8 cellular contexts compared by ENCODE assay signal in the genomic region with DNA sequence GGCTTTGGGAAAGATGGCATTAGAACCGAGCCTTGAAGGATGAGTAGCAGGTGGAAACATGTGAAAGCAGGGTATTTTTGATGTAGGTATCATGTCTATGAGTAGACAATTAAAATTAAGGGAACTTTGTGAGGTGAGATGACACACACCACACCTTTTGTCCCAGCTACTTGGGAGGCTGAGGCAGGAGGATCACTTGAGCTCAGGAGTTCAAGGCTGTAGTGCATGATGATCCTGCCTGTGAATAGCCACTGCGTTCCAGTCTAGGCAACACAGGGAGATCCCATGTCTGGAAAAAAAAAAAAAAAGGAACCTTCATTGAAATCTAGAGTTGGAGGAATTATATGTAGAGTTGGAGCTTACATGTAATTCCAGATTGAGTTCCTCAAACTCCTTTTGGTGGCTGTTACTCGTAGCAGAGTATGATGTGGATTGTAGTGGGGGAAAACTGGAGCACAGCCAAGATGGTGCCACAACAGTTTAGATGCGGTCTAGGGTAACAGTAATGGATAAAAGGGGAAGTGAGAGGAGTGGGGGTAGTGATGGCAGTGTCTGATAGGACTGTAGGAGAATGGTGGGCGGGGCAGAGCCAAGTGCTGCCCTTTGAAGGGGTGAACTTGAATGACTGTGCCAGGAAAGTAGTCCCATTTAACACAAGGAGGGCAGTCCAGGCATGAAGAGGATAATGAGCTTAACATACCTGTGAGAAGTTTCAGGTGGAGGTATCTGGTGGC. TPM values are rescaled to one million over a fixed set of nuclear protein-coding genes. Genes with fewer than 3 reads are reported as not detected.
DNase-seq lines count a peak whose midpoint lies in the region; ATAC-seq, FAIRE-seq and TF ChIP-seq lines count a peak whose summit lies in the region.

No MANE protein-coding gene starts in this region.

- no peak overlapping the region for H2AK5ac ChIP-seq in neuronal stem cell (ENCODE audit: low read depth, low read length)

- FAIRE-seq in kidney (lab: Jason Lieb, UNC): no peak

- no peak overlapping the region for H2BK5ac ChIP-seq in neuronal stem cell (ENCODE audit: low read length)

- no peak overlapping the region for H3K4me3 Mint-ChIP-seq in endothelial cell (ENCODE audit: unreplicated experiment)

- H3K9me3 Mint-ChIP-seq in endothelial cell (ENCODE audit: unreplicated experiment): no peaks in the 10 kb centered on the region

- H3K18ac ChIP-seq in neuronal stem cell (ENCODE audit: low read length): no peak overlapping the region

- no peak overlapping the region for H2BK12ac ChIP-seq in neuronal stem cell (ENCODE audit: low read length)

- no peak overlapping the region for H3K4me2 ChIP-seq in neuronal stem cell (ENCODE audit: insufficient read depth, low read length, poor library complexity, severe bottlenecking)

- H3K27me3 ChIP-seq in neuronal stem cell (ENCODE audit: control insufficient read depth in 3 of 3, insufficient read depth in 3 of 3, low read depth in 1 of 3, low read length in 3 of 3) (no peaks in the 10 kb centered on the region), esophagus muscularis mucosa (no peaks in the 10 kb centered on the region)

- H3K36me3 ChIP-seq in neuronal stem cell (replicated peaks in 1 of 2; ENCODE audit: control insufficient read depth in 2 of 2, insufficient read depth in 2 of 2, low read length in 2 of 2) (no peaks in the 10 kb centered on the region), kidney (ENCODE audit: control insufficient read depth in 1 of 2, insufficient read depth in 2 of 2, low read length in 2 of 2) (no peaks in the 10 kb centered on the region), esophagus muscularis mucosa (no peaks in the 10 kb centered on the region)

- H3K36me3 Mint-ChIP-seq in endothelial cell (ENCODE audit: low read depth, unreplicated experiment): no peaks in the 10 kb centered on the region

- WGBS in neuronal stem cell (ENCODE audit: extremely low coverage in 2 of 2, insufficient read length in 2 of 2, insufficient replicate concordance in 1 of 2), 2 donors: no CpG with 5 or more reads among the region's 5 CpGs
- WGBS in esophagus muscularis mucosa: 78% methylated on average over 5 of the region's 5 CpGs

- H4K8ac ChIP-seq in neuronal stem cell (ENCODE audit: low read depth, low read length): no peak overlapping the region

- intact Hi-C loops in kidney (cut with DNase I) (no loop called here), esophagus muscularis mucosa (cut with DNase I) (no loop called here)

- H3K4me1 ChIP-seq in neuronal stem cell (ENCODE audit: control insufficient read depth in 2 of 2, insufficient read depth in 1 of 2, low read depth in 1 of 2, low read length in 2 of 2) (peaks cover 0 to 5% of the 10 kb centered on the region in 2 donors), kidney (ENCODE audit: control insufficient read depth in 1 of 2, insufficient read depth in 1 of 2, low read depth in 1 of 2, low read length in 2 of 2) (peaks cover 14 to 20% of the 10 kb centered on the region in 2 donors), esophagus muscularis mucosa (peaks cover 37 to 70% (median 61%) of the 10 kb centered on the region in 4 donors)

- H3K14ac ChIP-seq in neuronal stem cell (ENCODE audit: low read length): no peak overlapping the region

- H3K27ac ChIP-seq in neuronal stem cell (replicated peaks; ENCODE audit: low read length) (no peak overlapping the region), kidney (ENCODE audit: low read depth in 2 of 2, low read length in 2 of 2) (peak overlapping the region in 1 of 2 donors; percentile 53), esophagus muscularis mucosa (replicated peaks in 1 of 4) (no peak overlapping the region)

- H3K27ac Mint-ChIP-seq in endothelial cell (ENCODE audit: unreplicated experiment): peak overlapping the region; percentile 5

- no peak overlapping the region for H2BK15ac ChIP-seq in neuronal stem cell (ENCODE audit: low read length)

- DNase-seq in GM12864 (ENCODE audit: low read depth) (peak; percentile 39), endothelial cell (ENCODE audit: low spot score) (no peak), neuronal stem cell (ENCODE audit: low spot score) (no peak), HT-29 (ENCODE audit: low spot score) (no peak), kidney (no peak), esophagus muscularis mucosa (ENCODE audit: extremely low spot score) (no peak)

- ATAC-seq in GM21529 (IDR thresholded peaks at IDR 0.05; ENCODE audit: unreplicated experiment) (peak; percentile 79), HG03571 (IDR thresholded peaks at IDR 0.05; ENCODE audit: unreplicated experiment) (peak; percentile 91)

- no peak for TF ChIP-seq EP300 in esophagus muscularis mucosa (IDR thresholded peaks at IDR 0.05)

- no peaks in the 10 kb centered on the region for H3K27me3 Mint-ChIP-seq in endothelial cell (ENCODE audit: unreplicated experiment)

- H3K9me3 ChIP-seq in neuronal stem cell (replicated peaks in 1 of 2; ENCODE audit: control insufficient read depth in 2 of 2, insufficient read depth in 1 of 2, low read depth in 1 of 2, low read length in 2 of 2): no peaks in the 10 kb centered on the region
- no peaks in the 10 kb centered on the region for H3K9me3 ChIP-seq in kidney (ENCODE audit: control insufficient read depth in 1 of 2, low read length in 2 of 2)
- no peaks in the 10 kb centered on the region for H3K9me3 ChIP-seq in esophagus muscularis mucosa

- no peak for TF ChIP-seq CTCF in GM12864 (IDR thresholded peaks at IDR 0.05; ENCODE audit: low read depth, low read length, missing control alignments)
- no peak for TF ChIP-seq CTCF in endothelial cell (IDR thresholded peaks at IDR 0.05; ENCODE audit: unreplicated experiment)
- TF ChIP-seq CTCF in kidney (IDR thresholded peaks at IDR 0.05; ENCODE audit: borderline replicate concordance, extremely low read depth, insufficient read depth): no peak
- no peak for TF ChIP-seq CTCF in esophagus muscularis mucosa (IDR thresholded peaks at IDR 0.05)

- no peak overlapping the region for H2BK120ac ChIP-seq in neuronal stem cell (ENCODE audit: low read depth, low read length)

- H3K4me1 Mint-ChIP-seq in endothelial cell (ENCODE audit: unreplicated experiment): peaks cover 21% of the 10 kb centered on the region

- H3K79me1 ChIP-seq in neuronal stem cell (ENCODE audit: low read depth, low read length): no peaks in the 10 kb centered on the region

- no peak overlapping the region for H2AFZ ChIP-seq in neuronal stem cell (ENCODE audit: low read length)

- H4K91ac ChIP-seq in neuronal stem cell (ENCODE audit: low read depth, low read length, poor library complexity): no peak overlapping the region

- no peak overlapping the region for H3K4ac ChIP-seq in neuronal stem cell (ENCODE audit: low read length)

- H3K9ac ChIP-seq in neuronal stem cell (ENCODE audit: low read depth, low read length, poor library complexity) (no peak overlapping the region), kidney (ENCODE audit: low read length in 2 of 2) (no peak overlapping the region)

- H3K4me3 ChIP-seq in GM12864 (ENCODE audit: low read depth, low read length): no peak overlapping the region
- H3K4me3 ChIP-seq in neuronal stem cell (ENCODE audit: low read length in 2 of 2): peak overlapping the region in 1 of 2 donors; percentile 18
- H3K4me3 ChIP-seq in kidney (ENCODE audit: low read length in 2 of 2): peak overlapping the region in 1 of 2 donors; percentile 18
- no peak overlapping the region for H3K4me3 ChIP-seq in esophagus muscularis mucosa

- H3K23ac ChIP-seq in neuronal stem cell (ENCODE audit: low read depth, low read length, poor library complexity): no peak overlapping the region

- TF ChIP-seq POLR2A in esophagus muscularis mucosa (IDR thresholded peaks at IDR 0.05; ENCODE audit: low read depth): no peak

RNA-seq across cellular contexts. Expression of a gene that starts 17.4 kb away (rescaled TPM):
- total RNA-seq in endothelial cell (ENCODE audit: unreplicated experiment): 39.7 TPM
- 2.5 TPM for polyA plus RNA-seq in neuronal stem cell (2013, experiment 1 of 2)
- 2.8 TPM for polyA plus RNA-seq in neuronal stem cell (2013, experiment 2 of 2)
- total RNA-seq in HT-29 (2014; rRNA removed; shearing (Covaris generic)): 35.0 and 41.3 TPM in 2 replicates
- 47.6 TPM for total RNA-seq in kidney
- 131 TPM for polyA plus RNA-seq in kidney (ENCODE audit: insufficient read depth, low read depth, low replicate concordance)
- total RNA-seq in esophagus muscularis mucosa: 10 to 100 TPM; 41.1 to 66.0 (median 51.2) TPM
